11 cellular contexts compared by ENCODE assay signal in genomic region chr17:39688945-39689344, GRCh38. TPM values are rescaled to one million over a fixed set of nuclear protein-coding genes. Genes with fewer than 3 reads are reported as not detected.
DNase-seq lines count a peak whose midpoint lies in the region; ATAC-seq and TF ChIP-seq lines count a peak whose summit lies in the region.
"Had no signal": no experiment of that assay in that cellular context is flagged by ENCODE, and none has a peak within 500 bp of the region (broad histone marks: within the 10 kb centered on the region; RNA-seq: fewer than 3 reads in every experiment).

No MANE protein-coding gene starts in this region.

- DNase-seq in BJ (ENCODE audit: low read depth) (no peak), brain microvascular endothelial cell (no peak), mesothelial cell of epicardium (ENCODE audit: low spot score in 2 of 2, unreplicated experiment in 2 of 2) (no peak), MV-4-11 (lab: John Stamatoyannopoulos, UW) (no peak), cerebellar nuclear complex (lab: John Stamatoyannopoulos, UW) (no peak), islet precursor cell (no peak)
- DNase-seq: activated gamma-delta T cell, NCI-H82 had no signal

- no peaks in the 10 kb centered on the region for H3K27me3 ChIP-seq in BJ (ENCODE audit: control insufficient read depth, insufficient read depth, low read length)
- H3K27me3 ChIP-seq in brain microvascular endothelial cell (replicated peaks): no peaks in the 10 kb centered on the region

- H3K9me3 Mint-ChIP-seq in IgD-negative memory B cell: no peaks in the 10 kb centered on the region
- no peaks in the 10 kb centered on the region for H3K9me3 Mint-ChIP-seq in mesothelial cell of epicardium

- H3K36me3 Mint-ChIP-seq in IgD-negative memory B cell (peaks cover 7% of the 10 kb centered on the region), mesothelial cell of epicardium (peaks cover 4% of the 10 kb centered on the region)

- H3K27me3 Mint-ChIP-seq in IgD-negative memory B cell: no peaks in the 10 kb centered on the region
- no peaks in the 10 kb centered on the region for H3K27me3 Mint-ChIP-seq in mesothelial cell of epicardium (ENCODE audit: low read depth)

- H3K4me3 Mint-ChIP-seq in IgD-negative memory B cell: peak overlapping the region; percentile 23 to 99 (median 82)
- H3K4me3 Mint-ChIP-seq in mesothelial cell of epicardium: peak overlapping the region; percentile 97

- in situ Hi-C loops in brain microvascular endothelial cell (cut with HindIII; ENCODE audit: low pct_ligation_motif_present, low sequenced_read_pairs): no loop called here

- POLR2A ChIA-PET in BJ (lab: Charles Lee): no interaction called here

- H3K4me3 ChIP-seq in BJ (ENCODE audit: low read depth, low read length) (peak overlapping the region; percentile 72), brain microvascular endothelial cell (ENCODE audit: low read depth, low read length) (peak overlapping the region; percentile 61)

- H3K27ac ChIP-seq in brain microvascular endothelial cell: no peak overlapping the region

- no peak for ATAC-seq in GM21528 (IDR thresholded peaks at IDR 0.05; ENCODE audit: low FRiP score, unreplicated experiment)

- H3K27ac Mint-ChIP-seq in IgD-negative memory B cell (peak overlapping the region; percentile 82 to 96 (median 95)), mesothelial cell of epicardium (peak overlapping the region; percentile 98)

- H3K4me1 Mint-ChIP-seq in IgD-negative memory B cell (peaks cover 10 to 19% (median 16%) of the 10 kb centered on the region in 3 donors), mesothelial cell of epicardium (peaks cover 18% of the 10 kb centered on the region)

- H3K36me3 ChIP-seq in BJ (ENCODE audit: control insufficient read depth, insufficient read depth, low read length): peaks cover 3% of the 10 kb centered on the region; the same call in 1 of the 2 replicates
- H3K36me3 ChIP-seq in brain microvascular endothelial cell (replicated peaks): no peaks in the 10 kb centered on the region

- TF ChIP-seq CTCF in BJ (IDR thresholded peaks at IDR 0.05; ENCODE audit: insufficient read depth, low read depth, low read length) (no peak), brain microvascular endothelial cell (IDR thresholded peaks at IDR 0.05; ENCODE audit: low read depth, low read length, missing control alignments) (no peak), mesothelial cell of epicardium (IDR thresholded peaks at IDR 0.05; ENCODE audit: unreplicated experiment) (no peak)

- CTCF ChIA-PET in BJ (lab: Yijun Ruan, JAX): interaction anchor here (1.5 to 1.9 kb wide), 4 partner anchors 11 to 68 kb away, joined by 4 to 10 read pairs (median 8); partner anchors contain the start of gene ERBB2

RNA-seq across cellular contexts. Expression of gene PGAP3, which starts 1.1 kb away (rescaled TPM):
- polyA plus RNA-seq in BJ (2011; rRNA removed) (11.4 and 20.3 TPM in 2 replicates), IgD-negative memory B cell (15.6 TPM)
- polyA minus RNA-seq in BJ (2011; rRNA and poly(A)+ RNA removed): 10.5 and 15.8 TPM in 2 replicates
- total RNA-seq in mesothelial cell of epicardium: 36.8 to 39.1 TPM (median 37.1 TPM) in 3 replicates

RNA-seq across cellular contexts. Expression of gene ERBB2, which starts 10.9 kb away (rescaled TPM):
- polyA plus RNA-seq in BJ (2011; rRNA removed) (22.8 and 35.4 TPM in 2 replicates), IgD-negative memory B cell (0.79 TPM)
- polyA minus RNA-seq in BJ (2011; rRNA and poly(A)+ RNA removed): 59.3 and 76.4 TPM in 2 replicates
- total RNA-seq in mesothelial cell of epicardium: 141 to 146 TPM (median 142 TPM) in 3 replicates

RNA-seq across cellular contexts. Expression of gene PNMT, which starts 20.7 kb away (rescaled TPM):
- polyA plus RNA-seq in BJ (2011; rRNA removed): not detected in 2 replicates
- not detected in 2 replicates for polyA minus RNA-seq in BJ (2011; rRNA and poly(A)+ RNA removed)
- not detected for polyA plus RNA-seq in IgD-negative memory B cell
- 1.7 to 2.1 TPM (median 1.7 TPM) in 3 replicates for total RNA-seq in mesothelial cell of epicardium
- total RNA-seq: mononuclear cell had no signal

RNA-seq across cellular contexts. Expression of gene TCAP, which starts 23.8 kb away (rescaled TPM):
- polyA plus RNA-seq in BJ (2011; rRNA removed) (0.16 and 0.22 TPM in 2 replicates), IgD-negative memory B cell (not detected)
- polyA minus RNA-seq in BJ (2011; rRNA and poly(A)+ RNA removed): 0.41 and 0.62 TPM in 2 replicates
- 1.6 to 3.0 TPM (median 2.3 TPM) in 3 replicates for total RNA-seq in mesothelial cell of epicardium

RNA-seq across cellular contexts. Expression of gene MIEN1, which starts 41.4 kb away (rescaled TPM):
- 61.4 and 78.9 TPM in 2 replicates for polyA plus RNA-seq in BJ (2011; rRNA removed)
- 16.9 and 28.9 TPM in 2 replicates for polyA minus RNA-seq in BJ (2011; rRNA and poly(A)+ RNA removed)
- 113 TPM for polyA plus RNA-seq in IgD-negative memory B cell
- 35.3 to 35.9 TPM (median 35.3 TPM) in 3 replicates for total RNA-seq in mesothelial cell of epicardium

Comparison
In these comparisons a context has a peak if more than half of its experiments do, and no peak if none do; other contexts are left out.
1. RNA of gene ERBB2, which starts 10.9 kb away (polyA plus RNA-seq): 22.8 to 35.4 TPM in BJ; 0.79 TPM in IgD-negative memory B cell (single experiment); every median in the first group is over 10 times any median in the second.